Comparison of ENCODE assay signal across 15 cellular contexts in genomic region chr21:38800046-38800758, GRCh38. TPM values are rescaled to one million over a fixed set of nuclear protein-coding genes. Genes with fewer than 3 reads are reported as not detected.
A peak's percentile ranks its signal among the peaks of the same experiment; 100 is the strongest.
DNase-seq lines count a peak whose midpoint lies in the region; ATAC-seq and TF ChIP-seq lines count a peak whose summit lies in the region.
"Had no signal": no experiment of that assay in that cellular context is flagged by ENCODE, and none has a peak within 500 bp of the region (broad histone marks: within the 10 kb centered on the region; RNA-seq: fewer than 3 reads in every experiment).

No MANE protein-coding gene starts in this region.

- TF ChIP-seq RAD21 in liver (IDR thresholded peaks at IDR 0.05) = no peak

- no peak for DNase-seq in MCF 10A (ENCODE audit: unreplicated experiment)
- DNase-seq in mammary epithelial cell = no peak
- DNase-seq in RWPE2 (ENCODE audit: low spot score) = no peak
- no peak for DNase-seq in activated CD8-positive, alpha-beta T cell treated with anti-CD3 and anti-CD28 coated beads for 36 hours
- DNase-seq in NOMO-1 treated with DMSO at 0.1 percent for 48 hours (lab: John Stamatoyannopoulos, UW; ENCODE audit: unreplicated experiment) = no peak
- DNase-seq: 8988T; ACHN; CD4-positive, CD25-positive, alpha-beta regulatory T cell; DMS53; GF-D8 had no signal

- no peaks in the 10 kb centered on the region for H3K27me3 ChIP-seq in mammary epithelial cell (ENCODE audit: insufficient read depth, low read length)
- H3K27me3 ChIP-seq in RWPE2 (ENCODE audit: insufficient read depth, poor library complexity, severe bottlenecking) = no peaks in the 10 kb centered on the region
- no peaks in the 10 kb centered on the region for H3K27me3 ChIP-seq in liver (ENCODE audit: control insufficient read depth in 4 of 4, insufficient read depth in 4 of 4, low read length in 3 of 4)

- no peak overlapping the region for H2AFZ ChIP-seq in mammary epithelial cell (ENCODE audit: low read depth, low read length)

- H3K36me3 Mint-ChIP-seq in MCF 10A (ENCODE audit: insufficient read depth, unreplicated experiment) = no peaks in the 10 kb centered on the region
- no peaks in the 10 kb centered on the region for H3K36me3 Mint-ChIP-seq in activated CD8-positive, alpha-beta T cell treated with anti-CD3 and anti-CD28 coated beads for 36 hours (ENCODE audit: low read depth)
- H3K36me3 Mint-ChIP-seq: CD4-positive, CD25-positive, alpha-beta regulatory T cell had no signal

- CTCF ChIA-PET in MCF 10A (lab: Yijun Ruan, JAX) (interaction anchor here (1.0 kb wide), 3 partner anchors 21 to 88 kb away, joined by 3 to 6 read pairs (median 4); no protein-coding TSS in a partner anchor), mammary epithelial cell (lab: Charles Lee; ENCODE audit: low non-redundant PET) (no interaction called here)
- CTCF ChIA-PET in activated CD8-positive, alpha-beta T cell treated with anti-CD3 and anti-CD28 coated beads for 36 hours (lab: Charles Lee) = no interaction called here

- no TSS peak for BruUV-seq in MCF 10A (replicated peaks; lab: Mats Ljungman, UMichigan)
- BruUV-seq in mammary epithelial cell (replicated peaks; lab: Mats Ljungman, UMichigan) = no TSS peak

- H4K20me1 ChIP-seq in mammary epithelial cell (ENCODE audit: insufficient read depth, low read length) = no peaks in the 10 kb centered on the region
- H4K20me1 ChIP-seq: BLaER1 treated with 17β-estradiol and CSF1 and Interleukin-3, amounts not matched to agents 10 nM and 100 nM had no signal

- H3K9me3 Mint-ChIP-seq in MCF 10A (ENCODE audit: unreplicated experiment) = no peaks in the 10 kb centered on the region
- no peaks in the 10 kb centered on the region for H3K9me3 Mint-ChIP-seq in activated CD8-positive, alpha-beta T cell treated with anti-CD3 and anti-CD28 coated beads for 36 hours

- 91% methylated on average over 5 of the region's 5 CpGs for WGBS in mammary epithelial cell (ENCODE audit: low coverage, missing lambda C conversion rate)
- WGBS in liver = 81% methylated on average over 5 of the region's 5 CpGs

- POLR2A ChIA-PET in MCF 10A (lab: Yijun Ruan, JAX) = interaction anchor here (0.6 to 11.6 kb wide), 4 partner anchors 14 to 80 kb away, joined by 3 to 107 read pairs (median 4); no protein-coding TSS in a partner anchor
- POLR2A ChIA-PET in activated CD8-positive, alpha-beta T cell treated with anti-CD3 and anti-CD28 coated beads for 36 hours (lab: Charles Lee) = no interaction called here

- no peak overlapping the region for H3K4me2 ChIP-seq in mammary epithelial cell (ENCODE audit: insufficient read depth, low read depth, low read length)
- H3K4me2 ChIP-seq: BLaER1 treated with 17β-estradiol and CSF1 and Interleukin-3, amounts not matched to agents 10 nM and 100 nM had no signal

- no peak overlapping the region for H3K9ac ChIP-seq in mammary epithelial cell (ENCODE audit: insufficient read depth, low read length)
- no peak overlapping the region for H3K9ac ChIP-seq in liver (ENCODE audit: low read depth in 1 of 2, low read length in 2 of 2)
- H3K9ac ChIP-seq: BLaER1 treated with 17β-estradiol and CSF1 and Interleukin-3, amounts not matched to agents 10 nM and 100 nM had no signal

- H3K79me2 ChIP-seq in mammary epithelial cell (ENCODE audit: insufficient read depth, low read length) = no peaks in the 10 kb centered on the region

- dilution Hi-C loops in mammary epithelial cell (cut with HindIII; ENCODE audit: low sequenced_read_pairs) = loop anchor here (10.0 kb wide), 1 partner anchor 335 kb away; no protein-coding TSS in a partner anchor

- no peaks in the 10 kb centered on the region for H3K36me3 ChIP-seq in mammary epithelial cell (ENCODE audit: insufficient read depth, low read length)
- H3K36me3 ChIP-seq in RWPE2 (ENCODE audit: low read depth) = no peaks in the 10 kb centered on the region
- no peaks in the 10 kb centered on the region for H3K36me3 ChIP-seq in liver (ENCODE audit: control insufficient read depth in 4 of 4, insufficient read depth in 3 of 4, low read depth in 1 of 4, low read length in 3 of 4)
- H3K36me3 ChIP-seq: BLaER1 treated with 17β-estradiol and CSF1 and Interleukin-3, amounts not matched to agents 10 nM and 100 nM had no signal

- no peak for TF ChIP-seq CTCF in MCF 10A (IDR thresholded peaks at IDR 0.05; ENCODE audit: unreplicated experiment)
- no peak for TF ChIP-seq CTCF in mammary epithelial cell (conservative IDR thresholded peaks at IDR 0.05 in 1 of 2, IDR thresholded peaks at IDR 0.05 in 1 of 2; ENCODE audit: extremely low read depth in 1 of 2, insufficient read depth in 1 of 2, low read depth in 1 of 2, low read length in 2 of 2)
- no peak for TF ChIP-seq CTCF in RWPE2 (IDR thresholded peaks at IDR 0.05; ENCODE audit: poor library complexity, severe bottlenecking)
- no peak for TF ChIP-seq CTCF in liver (IDR thresholded peaks at IDR 0.05; ENCODE audit: low read depth, low read length, missing input control)
- TF ChIP-seq CTCF in activated CD8-positive, alpha-beta T cell treated with anti-CD3 and anti-CD28 coated beads for 36 hours (IDR thresholded peaks at IDR 0.05) = no peak

- H3K4me1 Mint-ChIP-seq in MCF 10A (ENCODE audit: insufficient read depth, unreplicated experiment) = peaks cover 42% of the 10 kb centered on the region
- peaks cover 19% of the 10 kb centered on the region for H3K4me1 Mint-ChIP-seq in activated CD8-positive, alpha-beta T cell treated with anti-CD3 and anti-CD28 coated beads for 36 hours (ENCODE audit: low read depth)

- no peak for ATAC-seq in RWPE2 (ENCODE audit: low read depth)
- ATAC-seq in activated CD8-positive, alpha-beta T cell treated with anti-CD3 and anti-CD28 coated beads for 36 hours = no peak
- ATAC-seq in GM18909 (IDR thresholded peaks at IDR 0.05; ENCODE audit: poor library complexity, unreplicated experiment) = no peak
- ATAC-seq: HCT116 had no signal

- H3K27me3 Mint-ChIP-seq in MCF 10A (ENCODE audit: insufficient read depth, unreplicated experiment) = no peaks in the 10 kb centered on the region
- peaks cover 4% of the 10 kb centered on the region for H3K27me3 Mint-ChIP-seq in activated CD8-positive, alpha-beta T cell treated with anti-CD3 and anti-CD28 coated beads for 36 hours

- H3K4me1 ChIP-seq in mammary epithelial cell (ENCODE audit: insufficient read depth, low read length) (peaks cover 50% of the 10 kb centered on the region), RWPE2 (ENCODE audit: insufficient read depth, poor library complexity, severe bottlenecking) (peaks cover 83% of the 10 kb centered on the region), liver (ENCODE audit: control insufficient read depth in 4 of 4, insufficient read depth in 4 of 4, low read length in 3 of 4) (peaks cover 4 to 8% (median 8%) of the 10 kb centered on the region in 4 donors)

- H3K4me3 ChIP-seq in mammary epithelial cell (replicated peaks in 1 of 3; ENCODE audit: insufficient read depth in 1 of 3, low read depth in 2 of 3, low read length in 3 of 3) (no peak overlapping the region), RWPE2 (ENCODE audit: severe bottlenecking) (no peak overlapping the region), liver (ENCODE audit: low read depth in 1 of 3, low read length in 3 of 3) (no peak overlapping the region)
- H3K4me3 ChIP-seq: BLaER1 treated with 17β-estradiol and CSF1 and Interleukin-3, amounts not matched to agents 10 nM and 100 nM had no signal

- intact Hi-C loops in MCF 10A (cut with micrococcal nuclease) = loop anchor here (10.0 kb wide), 1 partner anchor 135 kb away; no protein-coding TSS in a partner anchor
- intact Hi-C loops in mammary epithelial cell (cut with micrococcal nuclease) = loop anchor here (10.0 kb wide), 1 partner anchor 295 kb away; no protein-coding TSS in a partner anchor
- intact Hi-C loops in activated CD8-positive, alpha-beta T cell treated with anti-CD3 and anti-CD28 coated beads for 36 hours (cut with micrococcal nuclease) = no loop called here

- H3K9me3 ChIP-seq in mammary epithelial cell (replicated peaks; ENCODE audit: insufficient read depth, low read length) (no peaks in the 10 kb centered on the region), RWPE2 (ENCODE audit: severe bottlenecking) (no peaks in the 10 kb centered on the region), liver (ENCODE audit: control insufficient read depth in 4 of 4, low read length in 3 of 4) (no peaks in the 10 kb centered on the region)
- H3K9me3 ChIP-seq: BLaER1 treated with 17β-estradiol and CSF1 and Interleukin-3, amounts not matched to agents 10 nM and 100 nM had no signal

- H3K4me3 Mint-ChIP-seq in MCF 10A (ENCODE audit: unreplicated experiment) = no peak overlapping the region
- H3K4me3 Mint-ChIP-seq in activated CD8-positive, alpha-beta T cell treated with anti-CD3 and anti-CD28 coated beads for 36 hours = no peak overlapping the region
- H3K4me3 Mint-ChIP-seq: CD4-positive, CD25-positive, alpha-beta regulatory T cell had no signal

- H3K27ac ChIP-seq in mammary epithelial cell (ENCODE audit: insufficient read depth, low read depth, low read length) = no peak overlapping the region
- H3K27ac ChIP-seq in RWPE2 (ENCODE audit: poor library complexity, severe bottlenecking) = peak overlapping the region; percentile 93
- no peak overlapping the region for H3K27ac ChIP-seq in liver (ENCODE audit: low read depth in 1 of 2, low read length in 2 of 2)
- H3K27ac ChIP-seq: BLaER1 treated with 17β-estradiol and CSF1 and Interleukin-3, amounts not matched to agents 10 nM and 100 nM; HL-60 had no signal

- in situ Hi-C loops in mammary epithelial cell (cut with MboI; ENCODE audit: low sequenced_read_pairs in 2 of 2) = loop anchor here in 1 of 2 donors (10.0 kb wide), 1 partner anchor 335 kb away; no protein-coding TSS in a partner anchor

- peak overlapping the region; percentile 76 for H3K27ac Mint-ChIP-seq in MCF 10A (ENCODE audit: low read depth, unreplicated experiment)
- H3K27ac Mint-ChIP-seq in activated CD8-positive, alpha-beta T cell treated with anti-CD3 and anti-CD28 coated beads for 36 hours = no peak overlapping the region
- H3K27ac Mint-ChIP-seq: CD4-positive, CD25-positive, alpha-beta regulatory T cell had no signal

TF ChIP-seq in liver, 16 proteins besides CTCF, POLR2A, EP300 and RAD21 (continues in another document):
- peak in 1 of 2 donors; percentile 30 for TF ChIP-seq HNF4A (conservative IDR thresholded peaks at IDR 0.05)
- TF ChIP-seq YY1 (IDR thresholded peaks at IDR 0.05) = peak; percentile 28

RNA-seq across cellular contexts. Expression of gene ETS2, which starts 5.5 kb away (rescaled TPM):
- total RNA-seq in MCF 10A (2022) (109 and 126 TPM in 2 replicates), mammary epithelial cell (10 to 100 TPM; 60.3 to 62.3 TPM), liver (10 to 100 TPM; 20.2 to 90.7 TPM)
- polyA plus RNA-seq in mammary epithelial cell (21.9 TPM), liver (10 to 100 TPM; 40.8 to 42.8 TPM)
- 27.6 TPM for polyA minus RNA-seq in mammary epithelial cell
- total RNA-seq in activated CD8-positive, alpha-beta T cell treated with anti-CD3 and anti-CD28 coated beads for 36 hours = 10 to 100 TPM; 28.1 to 29.7 TPM
